8 cellular contexts compared by ENCODE assay signal in genomic region chr2:33395660-33396249, GRCh38.
DNase-seq lines count a peak whose midpoint lies in the region; ATAC-seq and TF ChIP-seq lines count a peak whose summit lies in the region.

No MANE protein-coding gene starts in this region.

- TF ChIP-seq CTCF in ovary (IDR thresholded peaks at IDR 0.05), result no peak

- no peak for TF ChIP-seq POLR2A in ovary (IDR thresholded peaks at IDR 0.05)

- H3K27me3 ChIP-seq in ovary, result no peaks in the 10 kb centered on the region

- no peaks in the 10 kb centered on the region for H3K4me1 ChIP-seq in ovary (ENCODE audit: insufficient read depth)

- no peak overlapping the region for H3K27ac ChIP-seq in ovary

- no peak for TF ChIP-seq EP300 in ovary (IDR thresholded peaks at IDR 0.05)

- H3K4me3 ChIP-seq in ovary, result no peak overlapping the region

- DNase-seq in NCI-H2029 treated with DMSO at 0.1 percent for 48 hours (lab: John Stamatoyannopoulos, UW), result peak; percentile 6
- no peak for DNase-seq in NCI-H2029 (lab: John Stamatoyannopoulos, UW)
- peak; percentile 14 for DNase-seq in LoVo (ENCODE audit: low spot score)
- peak; percentile 10 to 38 for DNase-seq in activated CD4-positive, alpha-beta T cell treated with anti-CD3 and anti-CD28 coated beads, Interleukin-2, amount 50 U/mL, for 4 hours
- DNase-seq in fibroblast of gingiva (ENCODE audit: low read depth), result peak; percentile 69
- peak in 3 of 5 donors; percentile 23 to 52 (median 41) for DNase-seq in ovary
- no peak for DNase-seq in Ammon's horn (ENCODE audit: low spot score)

- ATAC-seq in HG03521 (IDR thresholded peaks at IDR 0.05; ENCODE audit: unreplicated experiment), result no peak

- no peaks in the 10 kb centered on the region for H3K36me3 ChIP-seq in ovary

- intact Hi-C loops in ovary (cut with DNase I), result no loop called here

- H3K9me3 ChIP-seq in ovary, result no peaks in the 10 kb centered on the region

Comparison
In these comparisons a context has a peak if more than half of its experiments do, and no peak if none do; other contexts are left out.
1. DNase-seq: peak in NCI-H2029 treated with DMSO at 0.1 percent for 48 hours (single experiment), LoVo (single experiment), activated CD4-positive, alpha-beta T cell treated with anti-CD3 and anti-CD28 coated beads, Interleukin-2, amount 50 U/mL, for 4 hours (2 of 2), fibroblast of gingiva (single experiment) and ovary (3 of 5); none in NCI-H2029 (single experiment) and Ammon's horn (single experiment).